Comparison of ENCODE assay signal across 7 cellular contexts in genomic region chr19:49333426-49334288, GRCh38. TPM values are rescaled to one million over a fixed set of nuclear protein-coding genes. Genes with fewer than 3 reads are reported as not detected.
DNase-seq lines count a peak whose midpoint lies in the region; ATAC-seq and TF ChIP-seq lines count a peak whose summit lies in the region.

No MANE protein-coding gene starts in this region.

- H3K4me3 Mint-ChIP-seq in activated T-helper 17 cell treated with anti-CD3 and anti-CD28 coated beads, Interleukin-2, amount 50 U/mL, for 72 hours: peak overlapping the region; percentile 97
- peak overlapping the region; percentile 100 for H3K4me3 Mint-ChIP-seq in natural killer cell treated with Interleukin-12 subunit alpha and Interleukin-12 subunit beta and Interleukin-15 and Interleukin-18, amount 100 ng/mL, for 72 hours
- H3K4me3 Mint-ChIP-seq in HFFc6: no peak overlapping the region

- peaks cover 5% of the 10 kb centered on the region for H3K9me3 Mint-ChIP-seq in activated T-helper 17 cell treated with anti-CD3 and anti-CD28 coated beads, Interleukin-2, amount 50 U/mL, for 72 hours
- H3K9me3 Mint-ChIP-seq in natural killer cell treated with Interleukin-12 subunit alpha and Interleukin-12 subunit beta and Interleukin-15 and Interleukin-18, amount 100 ng/mL, for 72 hours: no peaks in the 10 kb centered on the region
- H3K9me3 Mint-ChIP-seq in HFFc6: no peaks in the 10 kb centered on the region

- H3K27ac Mint-ChIP-seq in activated T-helper 17 cell treated with anti-CD3 and anti-CD28 coated beads, Interleukin-2, amount 50 U/mL, for 72 hours: peak overlapping the region; percentile 95
- H3K27ac Mint-ChIP-seq in natural killer cell treated with Interleukin-12 subunit alpha and Interleukin-12 subunit beta and Interleukin-15 and Interleukin-18, amount 100 ng/mL, for 72 hours: peak overlapping the region; percentile 100
- no peak overlapping the region for H3K27ac Mint-ChIP-seq in HFFc6

- ATAC-seq in GM21367 (IDR thresholded peaks at IDR 0.05; ENCODE audit: unreplicated experiment): peak; percentile 45
- ATAC-seq in activated T-helper 17 cell treated with anti-CD3 and anti-CD28 coated beads, Interleukin-2, amount 50 U/mL, for 72 hours (replicated peaks): peak; percentile 64
- peak; percentile 74 to 78 for ATAC-seq in natural killer cell treated with Interleukin-12 subunit alpha and Interleukin-12 subunit beta and Interleukin-15 and Interleukin-18, amount 100 ng/mL, for 72 hours

- no peaks in the 10 kb centered on the region for H3K27me3 Mint-ChIP-seq in activated T-helper 17 cell treated with anti-CD3 and anti-CD28 coated beads, Interleukin-2, amount 50 U/mL, for 72 hours
- no peaks in the 10 kb centered on the region for H3K27me3 Mint-ChIP-seq in natural killer cell treated with Interleukin-12 subunit alpha and Interleukin-12 subunit beta and Interleukin-15 and Interleukin-18, amount 100 ng/mL, for 72 hours
- peaks cover 14% of the 10 kb centered on the region for H3K27me3 Mint-ChIP-seq in HFFc6 (ENCODE audit: insufficient read depth)

- peaks cover 46% of the 10 kb centered on the region for H3K36me3 Mint-ChIP-seq in activated T-helper 17 cell treated with anti-CD3 and anti-CD28 coated beads, Interleukin-2, amount 50 U/mL, for 72 hours (ENCODE audit: low read depth)
- peaks cover 14% of the 10 kb centered on the region for H3K36me3 Mint-ChIP-seq in natural killer cell treated with Interleukin-12 subunit alpha and Interleukin-12 subunit beta and Interleukin-15 and Interleukin-18, amount 100 ng/mL, for 72 hours
- H3K36me3 Mint-ChIP-seq in HFFc6 (ENCODE audit: low read depth): no peaks in the 10 kb centered on the region

- peaks cover 56% of the 10 kb centered on the region for H3K4me1 Mint-ChIP-seq in activated T-helper 17 cell treated with anti-CD3 and anti-CD28 coated beads, Interleukin-2, amount 50 U/mL, for 72 hours
- peaks cover 62 to 63% of the 10 kb centered on the region in 2 donors for H3K4me1 Mint-ChIP-seq in natural killer cell treated with Interleukin-12 subunit alpha and Interleukin-12 subunit beta and Interleukin-15 and Interleukin-18, amount 100 ng/mL, for 72 hours (ENCODE audit: low read depth in 2 of 2)
- no peaks in the 10 kb centered on the region; the same call in 1 of the 2 replicates for H3K4me1 Mint-ChIP-seq in HFFc6 (ENCODE audit: low read depth)

- no peak for TF ChIP-seq CTCF in HFFc6 (IDR thresholded peaks at IDR 0.05)

- DNase-seq in MV-4-11 (lab: John Stamatoyannopoulos, UW) (peak; percentile 46), GF-D8 (lab: John Stamatoyannopoulos, UW) (no peak), HFFc6 (no peak), RKO (ENCODE audit: low spot score) (no peak)
- peak; percentile 82 for DNase-seq in natural killer cell treated with Interleukin-12 subunit alpha and Interleukin-12 subunit beta and Interleukin-15 and Interleukin-18, amount 100 ng/mL, for 72 hours (ENCODE audit: low spot score)

RNA-seq across cellular contexts. Expression of gene CD37, which starts 1.5 kb away (rescaled TPM):
- total RNA-seq in activated T-helper 17 cell treated with anti-CD3 and anti-CD28 coated beads, Interleukin-2, amount 50 U/mL, for 72 hours: 100 to 1,000 TPM; 125 to 168 TPM
- 100 to 1,000 TPM; 102 to 122 TPM for total RNA-seq in natural killer cell treated with Interleukin-12 subunit alpha and Interleukin-12 subunit beta and Interleukin-15 and Interleukin-18, amount 100 ng/mL, for 72 hours
- total RNA-seq in HFFc6 (2021; fragmentation: NEBNext Ultra II Directional; extraction: Animal tissue kit (Norgen Biotek cat#: 25700)): not detected

RNA-seq across cellular contexts. Expression of gene SLC6A16, which starts 8.7 kb away (rescaled TPM):
- 1 to 10 TPM; 1.1 to 1.4 TPM for total RNA-seq in activated T-helper 17 cell treated with anti-CD3 and anti-CD28 coated beads, Interleukin-2, amount 50 U/mL, for 72 hours
- total RNA-seq in natural killer cell treated with Interleukin-12 subunit alpha and Interleukin-12 subunit beta and Interleukin-15 and Interleukin-18, amount 100 ng/mL, for 72 hours: 1 to 10 TPM; 4.2 to 5.3 TPM
- under 1 TPM in 5 of 6 experiments, not detected in 1; 0.26 to 0.53 (median 0.40) TPM for total RNA-seq in HFFc6 (2021; fragmentation: NEBNext Ultra II Directional; extraction: Animal tissue kit (Norgen Biotek cat#: 25700))

RNA-seq across cellular contexts. Expression of gene TEAD2, which starts 28.6 kb away (rescaled TPM):
- total RNA-seq in activated T-helper 17 cell treated with anti-CD3 and anti-CD28 coated beads, Interleukin-2, amount 50 U/mL, for 72 hours: under 1 TPM in 1 of 2 donors, not detected in 1; 0.16 TPM
- total RNA-seq in natural killer cell treated with Interleukin-12 subunit alpha and Interleukin-12 subunit beta and Interleukin-15 and Interleukin-18, amount 100 ng/mL, for 72 hours: not detected
- total RNA-seq in HFFc6 (2021; fragmentation: NEBNext Ultra II Directional; extraction: Animal tissue kit (Norgen Biotek cat#: 25700)): 10 to 100 TPM; 16.5 to 23.1 (median 20.8) TPM

RNA-seq across cellular contexts. Expression of gene DKKL1, which starts 30.0 kb away (rescaled TPM):
- not detected for total RNA-seq in activated T-helper 17 cell treated with anti-CD3 and anti-CD28 coated beads, Interleukin-2, amount 50 U/mL, for 72 hours
- not detected for total RNA-seq in natural killer cell treated with Interleukin-12 subunit alpha and Interleukin-12 subunit beta and Interleukin-15 and Interleukin-18, amount 100 ng/mL, for 72 hours
- total RNA-seq in HFFc6 (2021; fragmentation: NEBNext Ultra II Directional; extraction: Animal tissue kit (Norgen Biotek cat#: 25700)): not detected

RNA-seq across cellular contexts. Expression of gene KASH5, which starts 54.4 kb away (rescaled TPM):
- total RNA-seq in activated T-helper 17 cell treated with anti-CD3 and anti-CD28 coated beads, Interleukin-2, amount 50 U/mL, for 72 hours: 1 to 10 TPM in 1 of 2 donors, not detected in 1; 1.1 TPM
- total RNA-seq in natural killer cell treated with Interleukin-12 subunit alpha and Interleukin-12 subunit beta and Interleukin-15 and Interleukin-18, amount 100 ng/mL, for 72 hours: under 1 TPM in 1 of 2 donors, not detected in 1; 0.56 TPM
- not detected for total RNA-seq in HFFc6 (2021; fragmentation: NEBNext Ultra II Directional; extraction: Animal tissue kit (Norgen Biotek cat#: 25700))

Comparison
In these comparisons a context has a peak if more than half of its experiments do, and no peak if none do; other contexts are left out.
1. DNase-seq: peak in MV-4-11 (single experiment) and natural killer cell treated with Interleukin-12 subunit alpha and Interleukin-12 subunit beta and Interleukin-15 and Interleukin-18, amount 100 ng/mL, for 72 hours (single experiment); none in GF-D8 (single experiment), HFFc6 (single experiment) and RKO (single experiment).
2. RNA of gene CD37, which starts 1.5 kb away (total RNA-seq): 125 to 168 TPM in activated T-helper 17 cell treated with anti-CD3 and anti-CD28 coated beads, Interleukin-2, amount 50 U/mL, for 72 hours and 102 to 122 TPM in natural killer cell treated with Interleukin-12 subunit alpha and Interleukin-12 subunit beta and Interleukin-15 and Interleukin-18, amount 100 ng/mL, for 72 hours; not detected in HFFc6; every median in the first group is over 10 times any median in the second.
3. RNA of gene TEAD2, which starts 28.6 kb away (total RNA-seq): 16.5 to 23.1 TPM in HFFc6; not detected in natural killer cell treated with Interleukin-12 subunit alpha and Interleukin-12 subunit beta and Interleukin-15 and Interleukin-18, amount 100 ng/mL, for 72 hours and 0.16 TPM in activated T-helper 17 cell treated with anti-CD3 and anti-CD28 coated beads, Interleukin-2, amount 50 U/mL, for 72 hours; every median in the first group is over 10 times any median in the second.
4. Peak in every context shown above with its lines, with median percentiles within 50 percentile points of each other: ATAC-seq.